In genomic region chr18:74610216-74610615, GRCh38 we compare ENCODE assay signal across 20 cellular contexts.
"Had no signal": no experiment of that assay in that cellular context is flagged by ENCODE, and none has a peak within 500 bp of the region (broad histone marks: within the 10 kb centered on the region; RNA-seq: fewer than 3 reads in every experiment).

No MANE protein-coding gene starts in this region.

- H3K4me3 ChIP-seq: mucosa of descending colon, spleen, tibial artery, upper lobe of left lung, uterus had no signal

- H3K27me3 ChIP-seq: foreskin keratinocyte, neutrophil, spleen, tibial artery, upper lobe of left lung, uterus had no signal

- H3K27ac ChIP-seq: foreskin keratinocyte, neutrophil, spleen, tibial artery, upper lobe of left lung, uterus had no signal

- DNase-seq: effector CD4-positive, alpha-beta T cell; endodermal cell; erythroblast; kidney; left cardiac atrium; mucosa of descending colon; naive thymus-derived CD8-positive, alpha-beta T cell; posterior cingulate gyrus; spleen; stimulated activated CD4-positive, alpha-beta T cell treated with anti-CD3 and anti-CD28 coated beads, Interleukin-15, amount 100 ng/mL, for 24 hours; stimulated activated CD4-positive, alpha-beta T cell treated with anti-CD3 and anti-CD28 coated beads, Interleukin-1b, Interleukin-23, amount 100 ng/mL, for 48 hours; stimulated activated CD4-positive, alpha-beta T cell treated with anti-CD3 and anti-CD28 coated beads, Interleukin-4, amount 100 ng/mL, for 24 hours; tibial artery; upper lobe of left lung; uterus had no signal

- H3K36me3 ChIP-seq: neutrophil, tibial artery, upper lobe of left lung, uterus had no signal

- H3K9me3 ChIP-seq: mucosa of descending colon, neutrophil, upper lobe of left lung, uterus had no signal

- ATAC-seq: left cardiac atrium; mucosa of descending colon; naive thymus-derived CD8-positive, alpha-beta T cell; sciatic nerve; stimulated activated memory B cell treated with anti-CD40 and anti-IgM and Interleukin-4, amounts not matched to agents 10 μg/mL and 1 μg/mL and 100 μg/mL, for 72 hours had no signal

- H3K4me1 ChIP-seq: foreskin keratinocyte, uterus had no signal

- FAIRE-seq: endothelial cell of umbilical vein, kidney had no signal
